1 cellular context compared by ENCODE assay signal in the genomic region with DNA sequence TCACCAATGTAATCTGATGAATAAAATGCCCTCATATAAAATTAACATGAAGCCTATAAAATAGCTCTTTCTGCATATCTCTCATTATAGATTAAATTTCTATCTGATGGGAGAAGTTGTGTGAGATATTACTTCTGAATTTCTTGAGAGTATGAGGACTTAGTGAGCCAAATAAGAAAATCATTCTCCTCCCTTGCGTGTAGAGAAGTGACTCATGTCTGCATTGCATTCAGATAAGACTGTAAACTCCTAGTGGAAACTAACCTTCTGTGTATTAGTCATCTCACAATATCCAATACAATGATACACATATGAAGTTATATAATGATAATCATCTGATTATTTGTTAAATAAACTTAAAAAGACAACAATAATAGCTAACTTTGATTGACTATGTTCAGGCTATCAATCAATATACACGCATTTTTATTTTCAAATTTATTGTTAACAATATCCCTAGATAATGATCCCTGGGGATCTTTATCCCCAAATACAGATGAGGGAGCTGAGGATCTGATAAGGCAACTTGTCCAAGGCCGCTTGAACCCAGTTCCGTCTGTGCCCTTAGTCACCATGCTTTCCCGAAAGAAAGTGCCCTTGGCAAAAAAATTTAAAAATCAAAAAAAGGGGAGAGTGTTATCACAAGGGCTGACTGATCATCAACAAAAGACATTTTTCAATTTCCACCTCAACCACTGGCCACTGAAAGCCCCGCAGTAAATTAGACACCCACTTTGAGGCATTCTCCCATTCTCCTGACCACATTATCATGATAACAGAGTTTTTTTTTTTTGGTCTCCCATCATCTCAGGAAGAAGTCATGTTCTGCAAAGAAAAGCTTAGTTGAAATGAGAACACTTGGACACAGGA.
A peak's percentile ranks its signal among the peaks of the same experiment; 100 is the strongest.
TF ChIP-seq lines count a peak whose summit lies in the region.

No MANE protein-coding gene starts in this region.

TF ChIP-seq in SK-N-SH, 30 proteins besides CTCF, POLR2A, EP300 and RAD21 (continued from another document):
- TF ChIP-seq, protein P1, sequence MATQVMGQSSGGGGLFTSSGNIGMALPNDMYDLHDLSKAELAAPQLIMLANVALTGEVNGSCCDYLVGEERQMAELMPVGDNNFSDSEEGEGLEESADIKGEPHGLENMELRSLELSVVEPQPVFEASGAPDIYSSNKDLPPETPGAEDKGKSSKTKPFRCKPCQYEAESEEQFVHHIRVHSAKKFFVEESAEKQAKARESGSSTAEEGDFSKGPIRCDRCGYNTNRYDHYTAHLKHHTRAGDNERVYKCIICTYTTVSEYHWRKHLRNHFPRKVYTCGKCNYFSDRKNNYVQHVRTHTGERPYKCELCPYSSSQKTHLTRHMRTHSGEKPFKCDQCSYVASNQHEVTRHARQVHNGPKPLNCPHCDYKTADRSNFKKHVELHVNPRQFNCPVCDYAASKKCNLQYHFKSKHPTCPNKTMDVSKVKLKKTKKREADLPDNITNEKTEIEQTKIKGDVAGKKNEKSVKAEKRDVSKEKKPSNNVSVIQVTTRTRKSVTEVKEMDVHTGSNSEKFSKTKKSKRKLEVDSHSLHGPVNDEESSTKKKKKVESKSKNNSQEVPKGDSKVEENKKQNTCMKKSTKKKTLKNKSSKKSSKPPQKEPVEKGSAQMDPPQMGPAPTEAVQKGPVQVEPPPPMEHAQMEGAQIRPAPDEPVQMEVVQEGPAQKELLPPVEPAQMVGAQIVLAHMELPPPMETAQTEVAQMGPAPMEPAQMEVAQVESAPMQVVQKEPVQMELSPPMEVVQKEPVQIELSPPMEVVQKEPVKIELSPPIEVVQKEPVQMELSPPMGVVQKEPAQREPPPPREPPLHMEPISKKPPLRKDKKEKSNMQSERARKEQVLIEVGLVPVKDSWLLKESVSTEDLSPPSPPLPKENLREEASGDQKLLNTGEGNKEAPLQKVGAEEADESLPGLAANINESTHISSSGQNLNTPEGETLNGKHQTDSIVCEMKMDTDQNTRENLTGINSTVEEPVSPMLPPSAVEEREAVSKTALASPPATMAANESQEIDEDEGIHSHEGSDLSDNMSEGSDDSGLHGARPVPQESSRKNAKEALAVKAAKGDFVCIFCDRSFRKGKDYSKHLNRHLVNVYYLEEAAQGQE (IDR thresholded peaks at IDR 0.05; ENCODE audit: low read depth, low read length), result no peak
- no peak for TF ChIP-seq RXRA (IDR thresholded peaks at IDR 0.05; ENCODE audit: borderline replicate concordance, low read depth)
- no peak; the same call in 1 of the 2 replicates for TF ChIP-seq NFIC (IDR thresholded peaks at IDR 0.05; ENCODE audit: borderline replicate concordance)
- TF ChIP-seq ELF1 (IDR thresholded peaks at IDR 0.05), result no peak
- TF ChIP-seq GATA2 (CRISPR knock-in tag; IDR thresholded peaks at IDR 0.05), result no peak
- TF ChIP-seq MXI1 (IDR thresholded peaks at IDR 0.05; ENCODE audit: low read depth, low read length), result no peak
- TF ChIP-seq FOXM1 (IDR thresholded peaks at IDR 0.05; ENCODE audit: low read depth), result 0 out of 2 replicates have a peak, but pooled peaks have one; percentile 28
- TF ChIP-seq NRF1 (IDR thresholded peaks at IDR 0.05; ENCODE audit: low read depth, low read length), result no peak
- peak; percentile 96 for TF ChIP-seq FOSL2 (IDR thresholded peaks at IDR 0.05; ENCODE audit: borderline replicate concordance, low read depth)
- 0 out of 2 replicates have a peak, but pooled peaks have one; percentile 17 for TF ChIP-seq TEAD4 (IDR thresholded peaks at IDR 0.05; ENCODE audit: borderline replicate concordance, insufficient read depth)
- TF ChIP-seq EZH2phosphoT487 (IDR thresholded peaks at IDR 0.05; ENCODE audit: borderline replicate concordance, low read depth), result no peak
- TF ChIP-seq POLR2AphosphoS5 (IDR thresholded peaks at IDR 0.05; ENCODE audit: low read depth, low read length), result peak; percentile 19; the same call in 1 of the 2 replicates
- TF ChIP-seq SIN3A (IDR thresholded peaks at IDR 0.05; ENCODE audit: borderline replicate concordance, low read depth, low read length), result no peak
- TF ChIP-seq GABPA (IDR thresholded peaks at IDR 0.05; ENCODE audit: low read depth), result no peak
- TF ChIP-seq, protein P2, sequence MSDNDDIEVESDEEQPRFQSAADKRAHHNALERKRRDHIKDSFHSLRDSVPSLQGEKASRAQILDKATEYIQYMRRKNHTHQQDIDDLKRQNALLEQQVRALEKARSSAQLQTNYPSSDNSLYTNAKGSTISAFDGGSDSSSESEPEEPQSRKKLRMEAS (IDR thresholded peaks at IDR 0.05; ENCODE audit: low read depth), result no peak
- no peak for TF ChIP-seq RCOR1 (IDR thresholded peaks at IDR 0.05; ENCODE audit: low read length)
- peak; percentile 77 for TF ChIP-seq TCF12 (IDR thresholded peaks at IDR 0.05)
- TF ChIP-seq, protein P3, sequence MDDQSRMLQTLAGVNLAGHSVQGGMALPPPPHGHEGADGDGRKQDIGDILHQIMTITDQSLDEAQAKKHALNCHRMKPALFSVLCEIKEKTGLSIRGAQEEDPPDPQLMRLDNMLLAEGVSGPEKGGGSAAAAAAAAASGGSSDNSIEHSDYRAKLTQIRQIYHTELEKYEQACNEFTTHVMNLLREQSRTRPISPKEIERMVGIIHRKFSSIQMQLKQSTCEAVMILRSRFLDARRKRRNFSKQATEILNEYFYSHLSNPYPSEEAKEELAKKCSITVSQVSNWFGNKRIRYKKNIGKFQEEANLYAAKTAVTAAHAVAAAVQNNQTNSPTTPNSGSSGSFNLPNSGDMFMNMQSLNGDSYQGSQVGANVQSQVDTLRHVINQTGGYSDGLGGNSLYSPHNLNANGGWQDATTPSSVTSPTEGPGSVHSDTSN (IDR thresholded peaks at IDR 0.05), result peak; percentile 34
- TF ChIP-seq USF1 (IDR thresholded peaks at IDR 0.05; ENCODE audit: borderline replicate concordance, low read depth), result no peak
